Comparison of ENCODE assay signal across 27 cellular contexts in the genomic region with DNA sequence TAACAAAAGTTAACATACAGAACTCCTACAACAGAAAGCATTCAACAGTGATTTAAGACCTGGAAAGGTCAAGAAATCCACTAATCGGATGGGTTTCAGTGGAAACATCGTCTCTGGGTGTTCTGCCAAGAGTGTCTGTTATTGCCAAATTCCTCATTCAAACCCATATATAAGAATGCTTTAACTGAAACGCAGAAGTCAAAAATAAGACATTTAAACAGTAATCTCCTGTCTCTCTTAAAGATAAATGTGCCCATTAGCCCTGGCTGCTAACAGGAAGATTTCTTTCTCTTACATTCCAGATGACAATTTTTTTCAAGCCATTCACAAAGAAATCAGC.
"Had no signal": no experiment of that assay in that cellular context is flagged by ENCODE, and none has a peak within 500 bp of the region (broad histone marks: within the 10 kb centered on the region; RNA-seq: fewer than 3 reads in every experiment).

No MANE protein-coding gene starts in this region.

- H3K4me3 ChIP-seq: right atrium auricular region, smooth muscle cell, transverse colon had no signal

- H3K4me3 Mint-ChIP-seq: activated B cell treated with CpG ODN at 0.5 μM for 24 hours; activated CD8-positive, alpha-beta T cell treated with anti-CD3 and anti-CD28 coated beads, Interleukin-2, amount 10 ng/mL, durations not matched to agents 7 days and 5 days; activated naive CD4-positive, alpha-beta T cell treated with anti-CD3 and anti-CD28 coated beads, Interleukin-2, amount 50 U/mL, for 24 hours; dendritic cell treated with granulocyte-macrophage colony-stimulating factor and Interleukin-4, amounts not matched to agents 40 ng/mL and 50 ng/mL, for 4 days; natural killer cell treated with Interleukin-12 subunit alpha and Interleukin-12 subunit beta and Interleukin-15 and Interleukin-18, amount 100 ng/mL, for 72 hours had no signal

- H3K4me2 ChIP-seq: smooth muscle cell had no signal

- H3K27ac Mint-ChIP-seq: activated B cell treated with CpG ODN at 0.5 μM for 24 hours; activated CD8-positive, alpha-beta T cell treated with anti-CD3 and anti-CD28 coated beads, Interleukin-2, amount 10 ng/mL, durations not matched to agents 7 days and 5 days; activated naive CD4-positive, alpha-beta T cell treated with anti-CD3 and anti-CD28 coated beads, Interleukin-2, amount 50 U/mL, for 24 hours; dendritic cell treated with granulocyte-macrophage colony-stimulating factor and Interleukin-4, amounts not matched to agents 40 ng/mL and 50 ng/mL, for 4 days; natural killer cell treated with Interleukin-12 subunit alpha and Interleukin-12 subunit beta and Interleukin-15 and Interleukin-18, amount 100 ng/mL, for 72 hours; progenitor cell of endocrine pancreas had no signal

- H3K4me1 Mint-ChIP-seq: activated B cell treated with CpG ODN at 0.5 μM for 24 hours; activated naive CD4-positive, alpha-beta T cell treated with anti-CD3 and anti-CD28 coated beads, Interleukin-2, amount 50 U/mL, for 24 hours had no signal

- H3K27me3 Mint-ChIP-seq: activated B cell treated with CpG ODN at 0.5 μM for 24 hours; activated naive CD4-positive, alpha-beta T cell treated with anti-CD3 and anti-CD28 coated beads, Interleukin-2, amount 50 U/mL, for 24 hours; dendritic cell treated with granulocyte-macrophage colony-stimulating factor and Interleukin-4, amounts not matched to agents 40 ng/mL and 50 ng/mL, for 4 days; natural killer cell treated with Interleukin-12 subunit alpha and Interleukin-12 subunit beta and Interleukin-15 and Interleukin-18, amount 100 ng/mL, for 72 hours; progenitor cell of endocrine pancreas had no signal

- H3K27me3 ChIP-seq: brain microvascular endothelial cell, right atrium auricular region, transverse colon had no signal

- H3K27ac ChIP-seq: brain microvascular endothelial cell, epithelial cell of prostate, right atrium auricular region, transverse colon had no signal

- ATAC-seq: activated CD8-positive, alpha-beta T cell treated with anti-CD3 and anti-CD28 coated beads, Interleukin-2, amount 10 ng/mL, durations not matched to agents 7 days and 5 days; natural killer cell treated with Interleukin-12 subunit alpha and Interleukin-12 subunit beta and Interleukin-15 and Interleukin-18, amount 100 ng/mL, for 72 hours had no signal

- H3K4me1 ChIP-seq: transverse colon had no signal

- FAIRE-seq: frontal cortex, TTC549 had no signal

- H3K9me3 Mint-ChIP-seq: natural killer cell treated with Interleukin-12 subunit alpha and Interleukin-12 subunit beta and Interleukin-15 and Interleukin-18, amount 100 ng/mL, for 72 hours had no signal

- DNase-seq: activated B cell treated with CpG ODN at 0.5 μM for 24 hours; activated CD4-positive, alpha-beta T cell treated with anti-CD3 and anti-CD28 coated beads for 48 hours; activated CD8-positive, alpha-beta memory T cell treated with anti-CD3 and anti-CD28 coated beads, Interleukin-2, amount 50 U/mL, for 4 hours; activated CD8-positive, alpha-beta T cell treated with anti-CD3 and anti-CD28 coated beads, Interleukin-2, amount 10 ng/mL, durations not matched to agents 7 days and 5 days; activated effector memory CD4-positive, alpha-beta T cell treated with anti-CD3 and anti-CD28 coated beads, Interleukin-2, amount 50 U/mL, for 16 hours; activated T-cell treated with anti-CD3 and anti-CD28 coated beads, Interleukin-2, amount 50 U/mL, for 48 hours; amniotic stem cell; brain microvascular endothelial cell; cerebellar nuclear complex; effector memory CD4-positive, alpha-beta T cell; mesendoderm; occipital lobe; stimulated activated CD4-positive, alpha-beta T cell treated with anti-CD3 and anti-CD28 coated beads, Interleukin-4, amount 100 ng/mL, for 4 hours; stimulated activated CD8-positive, alpha-beta memory T cell treated with anti-CD3 and anti-CD28 coated beads, Interleukin-4, amount 100 ng/mL, for 48 hours; stimulated activated naive CD4-positive, alpha-beta T cell treated with Interleukin-2 at 50 U/mL for 16 hours; substantia nigra; SW 1271; transverse colon had no signal
